8 cellular contexts compared by ENCODE assay signal in genomic region chr15:50182233-50183013, GRCh38. TPM values are rescaled to one million over a fixed set of nuclear protein-coding genes. Genes with fewer than 3 reads are reported as not detected.
DNase-seq lines count a peak whose midpoint lies in the region; ATAC-seq and TF ChIP-seq lines count a peak whose summit lies in the region.

No MANE protein-coding gene starts in this region.

- no peak for TF ChIP-seq POLR2A in breast epithelium (IDR thresholded peaks at IDR 0.05)

- peak overlapping the region; percentile 53 for H3K4me3 ChIP-seq in AG10803 (ENCODE audit: low read length)
- H3K4me3 ChIP-seq in breast epithelium = peak overlapping the region; percentile 46 to 83 (median 61)
- H3K4me3 ChIP-seq in kidney epithelial cell (ENCODE audit: low read depth, low read length) = peak overlapping the region; percentile 51

- DNase-seq in AG10803 (ENCODE audit: low read depth) = peak; percentile 14
- peak; percentile 14 for DNase-seq in SKM-1 treated with dmso at 0.1 percent for 144 hours (lab: John Stamatoyannopoulos, UW; ENCODE audit: unreplicated experiment)
- no peak for DNase-seq in breast epithelium (ENCODE audit: low spot score in 2 of 2)
- DNase-seq in kidney epithelial cell (ENCODE audit: low read depth) = no peak
- DNase-seq in stimulated activated CD4-positive, alpha-beta T cell treated with anti-CD3 and anti-CD28 coated beads, Interleukin-4, amount 100 ng/mL, for 1 hour = peak; percentile 42
- no peak for DNase-seq in MV-4-11 (lab: John Stamatoyannopoulos, UW)

- no peak overlapping the region for H3K27ac ChIP-seq in breast epithelium

- no peaks in the 10 kb centered on the region for H3K9me3 ChIP-seq in breast epithelium

- ATAC-seq in GM18909 (IDR thresholded peaks at IDR 0.05; ENCODE audit: poor library complexity, unreplicated experiment) = peak; percentile 47
- peak; percentile 46 for ATAC-seq in HG03457 (IDR thresholded peaks at IDR 0.05; ENCODE audit: unreplicated experiment)

- peaks cover 0 to 15% of the 10 kb centered on the region in 2 donors for H3K27me3 ChIP-seq in breast epithelium
- peaks cover 16% of the 10 kb centered on the region for H3K27me3 ChIP-seq in kidney epithelial cell (ENCODE audit: control insufficient read depth, insufficient read depth, low read length)

- H3K4me1 ChIP-seq in breast epithelium = no peaks in the 10 kb centered on the region

- no peaks in the 10 kb centered on the region for H3K36me3 ChIP-seq in breast epithelium
- H3K36me3 ChIP-seq in kidney epithelial cell (ENCODE audit: control insufficient read depth, insufficient read depth, low read length) = no peaks in the 10 kb centered on the region

- TF ChIP-seq CTCF in AG10803 (conservative IDR thresholded peaks at IDR 0.05; ENCODE audit: low read length) (no peak), breast epithelium (IDR thresholded peaks at IDR 0.05) (no peak), kidney epithelial cell (IDR thresholded peaks at IDR 0.05; ENCODE audit: insufficient read depth, low read length, poor library complexity, severe bottlenecking) (no peak)

- intact Hi-C loops in breast epithelium (cut with DNase I; ENCODE audit: low total_unique reads) = no loop called here

RNA-seq across cellular contexts. Expression of gene SLC27A2, which starts 0.4 kb away (rescaled TPM):
- total RNA-seq in breast epithelium (1 to 10 TPM in 2 of 3 donors, under 1 TPM in 1; 0.96 to 5.6 (median 3.5) TPM), kidney epithelial cell (7.8 and 7.9 TPM in 2 replicates)

Comparison
In these comparisons a context has a peak if more than half of its experiments do, and no peak if none do; other contexts are left out.
1. DNase-seq: peak in AG10803 (single experiment), SKM-1 treated with dmso at 0.1 percent for 144 hours (single experiment) and stimulated activated CD4-positive, alpha-beta T cell treated with anti-CD3 and anti-CD28 coated beads, Interleukin-4, amount 100 ng/mL, for 1 hour (single experiment); none in breast epithelium (0 of 2), kidney epithelial cell (single experiment) and MV-4-11 (single experiment).
2. Peak in every context shown above with its lines, with median percentiles within 50 percentile points of each other: H3K4me3 ChIP-seq.